Comparison of ENCODE assay signal across 8 cellular contexts in the genomic region with DNA sequence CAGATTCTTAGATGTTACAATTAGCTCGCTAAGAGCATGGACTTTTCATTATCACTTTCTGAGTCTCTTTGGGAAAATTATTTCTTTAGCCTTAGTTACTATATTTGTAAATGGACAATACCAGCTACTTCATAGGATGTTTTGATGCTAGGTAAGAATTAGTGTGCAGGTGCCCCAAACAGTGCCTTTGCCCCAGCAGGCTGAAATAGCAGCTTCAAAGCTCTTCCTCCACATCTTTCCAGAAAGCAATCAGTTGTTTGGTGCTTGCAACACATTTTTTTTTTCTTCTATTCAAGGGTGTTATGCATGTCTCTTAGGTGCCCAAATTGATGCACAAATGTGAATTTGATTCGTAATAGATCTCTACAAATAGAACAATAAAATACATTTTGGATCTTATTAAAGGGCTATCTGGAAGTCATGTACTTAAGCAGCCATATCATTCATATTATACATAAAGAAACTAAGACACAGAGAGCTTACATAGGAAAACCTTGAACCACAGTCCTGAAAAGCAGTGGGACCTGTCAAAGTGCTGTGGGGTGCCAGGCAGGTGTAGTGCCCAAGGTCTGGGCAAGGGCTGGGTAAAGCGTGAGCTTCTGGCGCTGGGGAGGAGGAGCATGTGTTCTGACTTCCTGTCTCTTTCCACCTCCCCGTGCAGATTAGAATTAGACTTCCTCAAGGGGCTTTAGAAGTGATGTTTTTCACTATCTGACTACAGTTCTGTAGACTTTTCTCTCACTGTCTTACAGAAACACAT.
DNase-seq lines count a peak whose midpoint lies in the region; ATAC-seq and TF ChIP-seq lines count a peak whose summit lies in the region.

No MANE protein-coding gene starts in this region.

- H3K27me3 Mint-ChIP-seq in natural killer cell (ENCODE audit: low read depth in 2 of 2), result peaks cover 0 to 3% of the 10 kb centered on the region in 2 donors

- H3K79me2 ChIP-seq in Karpas-422 (ENCODE audit: low read length), result no peaks in the 10 kb centered on the region

- H3K27me3 ChIP-seq in Karpas-422 (ENCODE audit: low read length), result no peaks in the 10 kb centered on the region

- ATAC-seq in GM18867 (IDR thresholded peaks at IDR 0.05; ENCODE audit: unreplicated experiment) (peak; percentile 26), HG03354 (IDR thresholded peaks at IDR 0.05; ENCODE audit: poor library complexity, severe bottlenecking, unreplicated experiment) (peak; percentile 37), natural killer cell (peak; percentile 42 to 67 (median 48))

- peak; percentile 30 for DNase-seq in activated CD8-positive, alpha-beta memory T cell treated with anti-CD3 and anti-CD28 coated beads, Interleukin-2, amount 50 U/mL, for 4 hours
- peak; percentile 36 for DNase-seq in natural killer cell
- DNase-seq in NCI-H226, result no peak
- DNase-seq in AG08396 (ENCODE audit: low spot score), result no peak
- DNase-seq in cardiac septum (ENCODE audit: low spot score), result no peak
- no peak for DNase-seq in Karpas-422

- H3K4me3 ChIP-seq in Karpas-422 (ENCODE audit: low read length), result no peak overlapping the region

- H3K27ac Mint-ChIP-seq in natural killer cell, result peak overlapping the region; percentile 89 to 98

- no peaks in the 10 kb centered on the region for H3K36me3 Mint-ChIP-seq in natural killer cell

- no peaks in the 10 kb centered on the region for H3K36me3 ChIP-seq in Karpas-422 (ENCODE audit: insufficient read depth, low read length)

- no peak overlapping the region for H3K4me2 ChIP-seq in Karpas-422 (ENCODE audit: low read depth, low read length, poor library complexity, severe bottlenecking)

- intact Hi-C loops in natural killer cell (cut with micrococcal nuclease), result loop anchor here (10.0 kb wide), 1 partner anchor 112 kb away; no protein-coding TSS in a partner anchor
- intact Hi-C loops in cardiac septum (cut with DNase I), result no loop called here

- no peaks in the 10 kb centered on the region for H3K9me2 ChIP-seq in Karpas-422 (replicated peaks; ENCODE audit: insufficient read depth, low read length)

- H3K4me1 Mint-ChIP-seq in natural killer cell, result peaks cover 75 to 81% of the 10 kb centered on the region in 2 donors

- no peak overlapping the region for H3K9ac ChIP-seq in Karpas-422 (ENCODE audit: low read length)

- peaks cover 3% of the 10 kb centered on the region for H3K4me1 ChIP-seq in Karpas-422 (ENCODE audit: low read length)

- no peak overlapping the region for H3K27ac ChIP-seq in Karpas-422 (ENCODE audit: low read length)

- TF ChIP-seq CTCF in natural killer cell (IDR thresholded peaks at IDR 0.05), result no peak

- H4K20me1 ChIP-seq in Karpas-422 (ENCODE audit: insufficient read depth, low read depth, low read length), result peaks cover 18% of the 10 kb centered on the region; the same call in 1 of the 2 replicates

- peak overlapping the region; percentile 73 for H3K4me3 Mint-ChIP-seq in natural killer cell

- H3K9me3 ChIP-seq in Karpas-422 (ENCODE audit: low read length), result no peaks in the 10 kb centered on the region

- H3K9me3 Mint-ChIP-seq in natural killer cell, result no peaks in the 10 kb centered on the region

- H2AFZ ChIP-seq in Karpas-422 (ENCODE audit: low read length), result no peak overlapping the region

Comparison
In these comparisons a context has a peak if more than half of its experiments do, and no peak if none do; other contexts are left out.
1. DNase-seq: peak in activated CD8-positive, alpha-beta memory T cell treated with anti-CD3 and anti-CD28 coated beads, Interleukin-2, amount 50 U/mL, for 4 hours (single experiment) and natural killer cell (single experiment); none in NCI-H226 (single experiment), AG08396 (single experiment), cardiac septum (single experiment) and Karpas-422 (single experiment).
2. Peak in every context shown above with its lines, with median percentiles within 50 percentile points of each other: ATAC-seq.